ENCODE assay signal across 8 cellular contexts in genomic region chr10:14604181-14605142, GRCh38.
DNase-seq lines count a peak whose midpoint lies in the region; ATAC-seq and TF ChIP-seq lines count a peak whose summit lies in the region.

No MANE protein-coding gene starts in this region.

- H3K4me2 ChIP-seq in neural cell (ENCODE audit: low read length), result peak overlapping the region; percentile 83

- no peaks in the 10 kb centered on the region for H4K20me1 ChIP-seq in neural cell (ENCODE audit: insufficient read depth)

- H3K4me1 ChIP-seq in Peyer's patch, result peaks cover 0 to 18% (median 2%) of the 10 kb centered on the region in 4 donors
- H3K4me1 ChIP-seq in subcutaneous abdominal adipose tissue (ENCODE audit: control insufficient read depth in 5 of 5, insufficient read depth in 5 of 5, low read length in 5 of 5), result peaks cover 7 to 37% (median 34%) of the 10 kb centered on the region in 5 donors

- TF ChIP-seq EP300 in neural cell (conservative IDR thresholded peaks at IDR 0.05; ENCODE audit: poor library complexity, severe bottlenecking), result peak; percentile 14

- TF ChIP-seq RAD21 in neural cell (conservative IDR thresholded peaks at IDR 0.05), result peak; percentile 55

- peak overlapping the region; percentile 56 for H3K27ac ChIP-seq in C4-2B
- H3K27ac ChIP-seq in Peyer's patch, result peak overlapping the region; percentile 58 to 89 (median 78)
- peak overlapping the region; percentile 56 for H3K27ac ChIP-seq in neural cell (ENCODE audit: low read length)
- H3K27ac ChIP-seq in subcutaneous abdominal adipose tissue (ENCODE audit: low read depth, low read length), result peak overlapping the region; percentile 98

- H3F3A ChIP-seq in neural cell (ENCODE audit: insufficient read depth, low read length, poor library complexity, severe bottlenecking), result no peaks in the 10 kb centered on the region

- H2AFZ ChIP-seq in neural cell (ENCODE audit: low read depth, low read length), result peak overlapping the region; percentile 43

- TF ChIP-seq POLR2A in Peyer's patch (IDR thresholded peaks at IDR 0.05), result peak; percentile 56 to 70

- H3K79me2 ChIP-seq in neural cell (replicated peaks; ENCODE audit: insufficient read depth, low read length), result peaks cover 40% of the 10 kb centered on the region

- no peaks in the 10 kb centered on the region for H3K9me2 ChIP-seq in neural cell (ENCODE audit: insufficient read depth, low read length)

- H3K9me3 ChIP-seq in Peyer's patch (no peaks in the 10 kb centered on the region), neural cell (ENCODE audit: low read length) (no peaks in the 10 kb centered on the region), subcutaneous abdominal adipose tissue (ENCODE audit: control insufficient read depth in 5 of 5, low read length in 5 of 5) (no peaks in the 10 kb centered on the region)

- TF ChIP-seq CTCF in C4-2B (conservative IDR thresholded peaks at IDR 0.05) (no peak; the same call in 1 of the 2 replicates), Peyer's patch (IDR thresholded peaks at IDR 0.05) (no peak), foreskin fibroblast (IDR thresholded peaks at IDR 0.05; ENCODE audit: low read depth, low read length) (no peak), neural cell (IDR thresholded peaks at IDR 0.05; ENCODE audit: poor library complexity, severe bottlenecking) (no peak)

- ATAC-seq in GM19328 (IDR thresholded peaks at IDR 0.05; ENCODE audit: unreplicated experiment) (peak; percentile 53), HG03460 (IDR thresholded peaks at IDR 0.05; ENCODE audit: unreplicated experiment) (peak; percentile 39)

- H3K27me3 ChIP-seq in Peyer's patch (no peaks in the 10 kb centered on the region), neural cell (ENCODE audit: insufficient read depth, low read depth, low read length) (no peaks in the 10 kb centered on the region), subcutaneous abdominal adipose tissue (ENCODE audit: control insufficient read depth in 5 of 5, insufficient read depth in 4 of 5, low read length in 5 of 5) (no peaks in the 10 kb centered on the region)

- H3K36me3 ChIP-seq in Peyer's patch (no peaks in the 10 kb centered on the region), neural cell (ENCODE audit: insufficient read depth, low read length) (no peaks in the 10 kb centered on the region), subcutaneous abdominal adipose tissue (ENCODE audit: control insufficient read depth in 5 of 5, insufficient read depth in 5 of 5, low read length in 5 of 5) (peaks cover 0 to 14% (median 7%) of the 10 kb centered on the region in 5 donors)

- H3K9ac ChIP-seq in neural cell (ENCODE audit: low read length) (peak overlapping the region; percentile 78), subcutaneous abdominal adipose tissue (ENCODE audit: low read length in 5 of 5) (peak overlapping the region; percentile 45 to 92 (median 81))

- peak overlapping the region; percentile 55 to 78 (median 64) for H3K4me3 ChIP-seq in Peyer's patch
- H3K4me3 ChIP-seq in foreskin fibroblast (ENCODE audit: low read depth in 1 of 2, low read length in 2 of 2), result peak overlapping the region; percentile 51 to 69
- H3K4me3 ChIP-seq in neural cell (ENCODE audit: low read length), result peak overlapping the region; percentile 67
- peak overlapping the region; percentile 71 to 91 (median 81) for H3K4me3 ChIP-seq in subcutaneous abdominal adipose tissue (ENCODE audit: low read depth in 1 of 5, low read length in 5 of 5)

- DNase-seq in Peyer's patch (peak; percentile 81 to 90 (median 89)), foreskin fibroblast (peak; percentile 72 to 93)
- peak; percentile 48 to 66 (median 52) for DNase-seq in activated naive CD4-positive, alpha-beta T cell (lab: John Stamatoyannopoulos, UW)

TF ChIP-seq in neural cell, 6 proteins besides CTCF, POLR2A, EP300 and RAD21:
- no peak for TF ChIP-seq EZH2 (IDR thresholded peaks at IDR 0.05; ENCODE audit: borderline replicate concordance, insufficient read depth, low read length, poor library complexity, severe bottlenecking)
- peak; percentile 52 for TF ChIP-seq MXI1 (conservative IDR thresholded peaks at IDR 0.05; ENCODE audit: poor library complexity, severe bottlenecking)
- TF ChIP-seq POLR2AphosphoS5 (IDR thresholded peaks at IDR 0.05), result peak; percentile 29
- TF ChIP-seq REST (IDR thresholded peaks at IDR 0.05; ENCODE audit: borderline replicate concordance), result peak; percentile 71
- TF ChIP-seq SMC3 (conservative IDR thresholded peaks at IDR 0.05; ENCODE audit: poor library complexity), result peak; percentile 59
- no peak for TF ChIP-seq TAF1 (IDR thresholded peaks at IDR 0.05; ENCODE audit: low read depth)

Comparison
In these comparisons a context has a peak if more than half of its experiments do, and no peak if none do; other contexts are left out.
1. Peak in every context shown above with its lines: DNase-seq, ATAC-seq, H3K4me3 ChIP-seq and H3K27ac ChIP-seq.